Comparison of ENCODE assay signal across 1 cellular context in the genomic region with DNA sequence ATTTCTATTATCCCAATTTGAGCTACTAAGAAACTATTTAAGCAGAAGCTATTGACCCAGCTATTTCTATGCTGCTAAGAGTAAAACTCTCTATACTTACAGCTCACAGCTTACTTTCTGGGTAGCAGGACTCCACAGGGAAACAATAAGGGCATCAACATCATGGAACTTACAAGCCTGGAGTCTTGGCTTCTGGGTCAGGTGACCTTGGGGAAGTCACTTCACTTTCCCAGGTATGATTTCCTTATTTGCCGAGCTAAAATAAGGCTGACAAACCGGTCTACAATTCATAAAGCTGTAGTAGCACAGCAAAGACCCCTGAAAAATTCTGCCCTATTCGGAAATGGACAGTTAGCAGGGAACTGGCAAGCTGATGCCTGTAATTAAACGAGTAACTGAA.
TF ChIP-seq lines count a peak whose summit lies in the region.

No MANE protein-coding gene starts in this region.

TF ChIP-seq in GM23338, 12 proteins besides CTCF, POLR2A, EP300 and RAD21:
- TF ChIP-seq, protein P1, sequence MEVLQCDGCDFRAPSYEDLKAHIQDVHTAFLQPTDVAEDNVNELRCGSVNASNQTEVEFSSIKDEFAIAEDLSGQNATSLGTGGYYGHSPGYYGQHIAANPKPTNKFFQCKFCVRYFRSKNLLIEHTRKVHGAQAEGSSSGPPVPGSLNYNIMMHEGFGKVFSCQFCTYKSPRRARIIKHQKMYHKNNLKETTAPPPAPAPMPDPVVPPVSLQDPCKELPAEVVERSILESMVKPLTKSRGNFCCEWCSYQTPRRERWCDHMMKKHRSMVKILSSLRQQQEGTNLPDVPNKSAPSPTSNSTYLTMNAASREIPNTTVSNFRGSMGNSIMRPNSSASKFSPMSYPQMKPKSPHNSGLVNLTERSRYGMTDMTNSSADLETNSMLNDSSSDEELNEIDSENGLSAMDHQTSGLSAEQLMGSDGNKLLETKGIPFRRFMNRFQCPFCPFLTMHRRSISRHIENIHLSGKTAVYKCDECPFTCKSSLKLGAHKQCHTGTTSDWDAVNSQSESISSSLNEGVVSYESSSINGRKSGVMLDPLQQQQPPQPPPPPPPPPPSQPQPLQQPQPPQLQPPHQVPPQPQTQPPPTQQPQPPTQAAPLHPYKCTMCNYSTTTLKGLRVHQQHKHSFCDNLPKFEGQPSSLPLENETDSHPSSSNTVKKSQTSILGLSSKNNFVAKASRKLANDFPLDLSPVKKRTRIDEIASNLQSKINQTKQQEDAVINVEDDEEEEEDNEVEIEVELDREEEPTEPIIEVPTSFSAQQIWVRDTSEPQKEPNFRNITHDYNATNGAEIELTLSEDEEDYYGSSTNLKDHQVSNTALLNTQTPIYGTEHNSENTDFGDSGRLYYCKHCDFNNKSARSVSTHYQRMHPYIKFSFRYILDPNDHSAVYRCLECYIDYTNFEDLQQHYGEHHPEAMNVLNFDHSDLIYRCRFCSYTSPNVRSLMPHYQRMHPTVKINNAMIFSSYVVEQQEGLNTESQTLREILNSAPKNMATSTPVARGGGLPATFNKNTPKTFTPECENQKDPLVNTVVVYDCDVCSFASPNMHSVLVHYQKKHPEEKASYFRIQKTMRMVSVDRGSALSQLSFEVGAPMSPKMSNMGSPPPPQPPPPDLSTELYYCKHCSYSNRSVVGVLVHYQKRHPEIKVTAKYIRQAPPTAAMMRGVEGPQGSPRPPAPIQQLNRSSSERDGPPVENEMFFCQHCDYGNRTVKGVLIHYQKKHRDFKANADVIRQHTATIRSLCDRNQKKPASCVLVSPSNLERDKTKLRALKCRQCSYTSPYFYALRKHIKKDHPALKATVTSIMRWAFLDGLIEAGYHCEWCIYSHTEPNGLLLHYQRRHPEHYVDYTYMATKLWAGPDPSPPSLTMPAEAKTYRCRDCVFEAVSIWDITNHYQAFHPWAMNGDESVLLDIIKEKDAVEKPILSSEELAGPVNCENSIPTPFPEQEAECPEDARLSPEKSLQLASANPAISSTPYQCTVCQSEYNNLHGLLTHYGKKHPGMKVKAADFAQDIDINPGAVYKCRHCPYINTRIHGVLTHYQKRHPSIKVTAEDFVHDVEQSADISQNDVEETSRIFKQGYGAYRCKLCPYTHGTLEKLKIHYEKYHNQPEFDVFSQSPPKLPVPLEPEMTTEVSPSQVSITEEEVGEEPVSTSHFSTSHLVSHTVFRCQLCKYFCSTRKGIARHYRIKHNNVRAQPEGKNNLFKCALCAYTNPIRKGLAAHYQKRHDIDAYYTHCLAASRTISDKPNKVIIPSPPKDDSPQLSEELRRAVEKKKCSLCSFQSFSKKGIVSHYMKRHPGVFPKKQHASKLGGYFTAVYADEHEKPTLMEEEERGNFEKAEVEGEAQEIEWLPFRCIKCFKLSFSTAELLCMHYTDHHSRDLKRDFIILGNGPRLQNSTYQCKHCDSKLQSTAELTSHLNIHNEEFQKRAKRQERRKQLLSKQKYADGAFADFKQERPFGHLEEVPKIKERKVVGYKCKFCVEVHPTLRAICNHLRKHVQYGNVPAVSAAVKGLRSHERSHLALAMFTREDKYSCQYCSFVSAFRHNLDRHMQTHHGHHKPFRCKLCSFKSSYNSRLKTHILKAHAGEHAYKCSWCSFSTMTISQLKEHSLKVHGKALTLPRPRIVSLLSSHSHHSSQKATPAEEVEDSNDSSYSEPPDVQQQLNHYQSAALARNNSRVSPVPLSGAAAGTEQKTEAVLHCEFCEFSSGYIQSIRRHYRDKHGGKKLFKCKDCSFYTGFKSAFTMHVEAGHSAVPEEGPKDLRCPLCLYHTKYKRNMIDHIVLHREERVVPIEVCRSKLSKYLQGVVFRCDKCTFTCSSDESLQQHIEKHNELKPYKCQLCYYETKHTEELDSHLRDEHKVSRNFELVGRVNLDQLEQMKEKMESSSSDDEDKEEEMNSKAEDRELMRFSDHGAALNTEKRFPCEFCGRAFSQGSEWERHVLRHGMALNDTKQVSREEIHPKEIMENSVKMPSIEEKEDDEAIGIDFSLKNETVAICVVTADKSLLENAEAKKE (CRISPR knock-in tag; IDR thresholded peaks at IDR 0.05): no peak
- TF ChIP-seq EZH2phosphoT487 (IDR thresholded peaks at IDR 0.05; ENCODE audit: unreplicated experiment) (no peak), ETS1 (IDR thresholded peaks at IDR 0.05) (no peak), NANOG (IDR thresholded peaks at IDR 0.05; ENCODE audit: borderline replicate concordance) (no peak), CREB1 (CRISPR knock-in tag; IDR thresholded peaks at IDR 0.05; ENCODE audit: low read depth) (no peak), EZH2 (IDR thresholded peaks at IDR 0.05; ENCODE audit: low read depth, unreplicated experiment) (no peak), ZNF114 (CRISPR knock-in tag; IDR thresholded peaks at IDR 0.05) (no peak), ZNF331 (CRISPR knock-in tag; IDR thresholded peaks at IDR 0.05; ENCODE audit: low read depth) (no peak)
- TF ChIP-seq, protein P2, sequence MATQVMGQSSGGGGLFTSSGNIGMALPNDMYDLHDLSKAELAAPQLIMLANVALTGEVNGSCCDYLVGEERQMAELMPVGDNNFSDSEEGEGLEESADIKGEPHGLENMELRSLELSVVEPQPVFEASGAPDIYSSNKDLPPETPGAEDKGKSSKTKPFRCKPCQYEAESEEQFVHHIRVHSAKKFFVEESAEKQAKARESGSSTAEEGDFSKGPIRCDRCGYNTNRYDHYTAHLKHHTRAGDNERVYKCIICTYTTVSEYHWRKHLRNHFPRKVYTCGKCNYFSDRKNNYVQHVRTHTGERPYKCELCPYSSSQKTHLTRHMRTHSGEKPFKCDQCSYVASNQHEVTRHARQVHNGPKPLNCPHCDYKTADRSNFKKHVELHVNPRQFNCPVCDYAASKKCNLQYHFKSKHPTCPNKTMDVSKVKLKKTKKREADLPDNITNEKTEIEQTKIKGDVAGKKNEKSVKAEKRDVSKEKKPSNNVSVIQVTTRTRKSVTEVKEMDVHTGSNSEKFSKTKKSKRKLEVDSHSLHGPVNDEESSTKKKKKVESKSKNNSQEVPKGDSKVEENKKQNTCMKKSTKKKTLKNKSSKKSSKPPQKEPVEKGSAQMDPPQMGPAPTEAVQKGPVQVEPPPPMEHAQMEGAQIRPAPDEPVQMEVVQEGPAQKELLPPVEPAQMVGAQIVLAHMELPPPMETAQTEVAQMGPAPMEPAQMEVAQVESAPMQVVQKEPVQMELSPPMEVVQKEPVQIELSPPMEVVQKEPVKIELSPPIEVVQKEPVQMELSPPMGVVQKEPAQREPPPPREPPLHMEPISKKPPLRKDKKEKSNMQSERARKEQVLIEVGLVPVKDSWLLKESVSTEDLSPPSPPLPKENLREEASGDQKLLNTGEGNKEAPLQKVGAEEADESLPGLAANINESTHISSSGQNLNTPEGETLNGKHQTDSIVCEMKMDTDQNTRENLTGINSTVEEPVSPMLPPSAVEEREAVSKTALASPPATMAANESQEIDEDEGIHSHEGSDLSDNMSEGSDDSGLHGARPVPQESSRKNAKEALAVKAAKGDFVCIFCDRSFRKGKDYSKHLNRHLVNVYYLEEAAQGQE (IDR thresholded peaks at IDR 0.05; ENCODE audit: unreplicated experiment): no peak
TF ChIP-seq in GM23338: peak in this region for 0.
